8 cellular contexts compared by ENCODE assay signal in the genomic region with DNA sequence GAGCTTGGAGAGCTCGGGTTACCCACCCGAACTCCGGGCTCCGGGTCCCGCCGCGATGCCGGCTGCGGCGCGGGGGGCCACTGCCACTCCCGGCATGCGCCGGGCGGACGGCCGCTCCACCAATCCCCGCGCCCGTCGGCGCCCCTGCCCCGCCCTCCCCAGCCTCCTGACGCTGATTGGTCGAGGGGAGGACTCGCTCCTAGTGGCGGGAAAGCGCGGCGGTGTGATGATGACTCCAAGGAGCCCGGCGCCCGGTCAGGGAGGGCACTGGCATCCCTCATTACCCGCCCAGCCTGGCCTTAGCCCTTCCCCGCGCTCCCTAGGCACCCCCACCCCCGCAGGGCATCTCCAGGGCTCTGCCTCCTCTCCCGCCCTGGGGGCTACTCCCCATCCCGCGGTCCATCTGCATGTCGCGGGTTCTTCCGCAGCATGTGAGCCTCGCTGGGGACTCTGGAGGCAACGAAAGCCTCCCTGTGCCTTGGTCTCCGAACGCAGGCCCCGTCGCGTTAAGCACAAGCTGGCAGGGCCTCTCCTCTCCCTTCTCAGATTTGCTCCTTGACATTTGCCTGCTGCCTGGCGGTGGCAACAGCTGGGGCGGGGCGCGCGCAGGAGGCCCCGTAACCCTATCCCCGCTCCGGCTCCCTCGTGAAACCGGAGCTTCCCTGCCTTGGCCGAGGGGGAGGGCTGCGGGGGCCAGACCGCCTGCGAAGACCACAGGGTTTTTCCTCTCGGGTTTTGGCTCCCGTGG. TPM values are rescaled to one million over a fixed set of nuclear protein-coding genes. Genes with fewer than 3 reads are reported as not detected.
A peak's percentile ranks its signal among the peaks of the same experiment; 100 is the strongest.
DNase-seq lines count a peak whose midpoint lies in the region; ATAC-seq, FAIRE-seq and TF ChIP-seq lines count a peak whose summit lies in the region.

No MANE protein-coding gene starts in this region.

- no peak overlapping the region for H3K27ac Mint-ChIP-seq in WTC11

- no peaks in the 10 kb centered on the region for H3K9me3 Mint-ChIP-seq in WTC11

- peaks cover 28% of the 10 kb centered on the region for H3K27me3 Mint-ChIP-seq in WTC11 (ENCODE audit: low read depth)

- peak overlapping the region in 4 of 8 donors; percentile 34 to 61 (median 53) for H3K27ac ChIP-seq in spleen

- H3K4me3 Mint-ChIP-seq in WTC11, result peak overlapping the region; percentile 84

- TF ChIP-seq CTCF in AG04449 (IDR thresholded peaks at IDR 0.05; ENCODE audit: insufficient read depth, low read length, missing control alignments) (peak; percentile 6), WTC11 (IDR thresholded peaks at IDR 0.05) (no peak), bronchial epithelial cell (IDR thresholded peaks at IDR 0.05; ENCODE audit: insufficient read depth, low read length, severe bottlenecking) (no peak), spleen (IDR thresholded peaks at IDR 0.05 in 8 of 11, conservative IDR thresholded peaks at IDR 0.05 in 3 of 11) (peak in 8 of 11 experiments; percentile 32 to 71 (median 51))

- 1 to 2% (median 2%) methylated on average over 18 to 66 of the region's 66 CpGs for WGBS in spleen, 5 donors

- DNase-seq in AG04449 (ENCODE audit: low read depth, low spot score), result no peak
- peak; percentile 96 for DNase-seq in NCI-H2227 (lab: John Stamatoyannopoulos, UW; ENCODE audit: unreplicated experiment)
- DNase-seq in WTC11 (ENCODE audit: low spot score), result peak; percentile 93
- DNase-seq in bronchial epithelial cell (ENCODE audit: low read depth), result peak; percentile 65
- DNase-seq in islet precursor cell, result peak; percentile 91
- DNase-seq in spleen, result peak; percentile 94

- intact Hi-C loops in spleen (cut with DNase I; ENCODE audit: low total_unique reads), result no loop called here

- H3K4me3 ChIP-seq in AG04449 (ENCODE audit: low read depth, low read length), result peak overlapping the region; percentile 75
- peak overlapping the region; percentile 59 for H3K4me3 ChIP-seq in bronchial epithelial cell (ENCODE audit: low read depth, low read length)
- H3K4me3 ChIP-seq in spleen, result peak overlapping the region; percentile 62 to 87 (median 76)

- no peak for FAIRE-seq in bronchial epithelial cell (lab: Jason Lieb, UNC)

- no peaks in the 10 kb centered on the region for H3K36me3 Mint-ChIP-seq in WTC11

- ATAC-seq in GM18907 (IDR thresholded peaks at IDR 0.05; ENCODE audit: unreplicated experiment) (peak; percentile 72), HG03175 (IDR thresholded peaks at IDR 0.05; ENCODE audit: unreplicated experiment) (peak; percentile 76), WTC11 (peak; percentile 75)

- H3K27me3 ChIP-seq in bronchial epithelial cell (ENCODE audit: control insufficient read depth, insufficient read depth, low read length) (peaks cover 2% of the 10 kb centered on the region), spleen (replicated peaks in 1 of 7) (peaks cover 0 to 34% (median 0%) of the 10 kb centered on the region in 7 donors)

- TF ChIP-seq POLR2A in spleen (IDR thresholded peaks at IDR 0.05), result no peak

- H3K4me1 ChIP-seq in spleen, result peaks cover 6 to 27% (median 19%) of the 10 kb centered on the region in 6 donors

- POLR2A ChIA-PET in AG04449 (lab: Yijun Ruan, JAX) (interaction anchor here (2.3 kb wide), 1 partner anchor 17 kb away, joined by 8 read pairs; a partner anchor contains a TSS), WTC11 (lab: Charles Lee) (interaction anchor here (1.1 kb wide), 1 partner anchor 44 kb away, joined by 4 read pairs; no protein-coding TSS in a partner anchor)

- peaks cover 39% of the 10 kb centered on the region for H3K4me1 Mint-ChIP-seq in WTC11

- CTCF ChIA-PET in AG04449 (lab: Yijun Ruan, JAX) (interaction anchor here (0.9 to 2.8 kb wide), 6 partner anchors 8 to 65 kb away, joined by 3 to 15 read pairs (median 5); a partner anchor contains a TSS), WTC11 (lab: Charles Lee) (interaction anchor here (0.6 to 2.6 kb wide), 7 partner anchors 15 to 97 kb away, joined by 3 to 12 read pairs (median 6); no protein-coding TSS in a partner anchor)

- no peaks in the 10 kb centered on the region for H3K9me3 ChIP-seq in spleen

- H3K36me3 ChIP-seq in bronchial epithelial cell (ENCODE audit: control insufficient read depth, insufficient read depth, low read length) (no peaks in the 10 kb centered on the region), spleen (peaks cover 0 to 11% (median 0%) of the 10 kb centered on the region in 6 donors)

TF ChIP-seq in WTC11, 78 proteins besides CTCF, POLR2A, EP300 and RAD21 (continues in another document):
- peak; percentile 91 for TF ChIP-seq ESRRA (CRISPR knock-in tag; IDR thresholded peaks at IDR 0.05; ENCODE audit: borderline replicate concordance)
- no peak; the same call in 1 of the 2 replicates for TF ChIP-seq MYBL2 (CRISPR knock-in tag; IDR thresholded peaks at IDR 0.05)
- TF ChIP-seq, protein P1, sequence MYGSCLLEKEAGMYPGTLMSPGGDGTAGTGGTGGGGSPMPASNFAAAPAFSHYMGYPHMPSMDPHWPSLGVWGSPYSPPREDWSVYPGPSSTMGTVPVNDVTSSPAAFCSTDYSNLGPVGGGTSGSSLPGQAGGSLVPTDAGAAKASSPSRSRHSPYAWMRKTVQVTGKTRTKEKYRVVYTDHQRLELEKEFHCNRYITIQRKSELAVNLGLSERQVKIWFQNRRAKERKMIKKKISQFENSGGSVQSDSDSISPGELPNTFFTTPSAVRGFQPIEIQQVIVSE (CRISPR knock-in tag; IDR thresholded peaks at IDR 0.05; ENCODE audit: borderline replicate concordance), result no peak
- peak; percentile 63; the same call in 1 of the 2 replicates for TF ChIP-seq ZNF263 (CRISPR knock-in tag; IDR thresholded peaks at IDR 0.05; ENCODE audit: low read depth)
- no peak for TF ChIP-seq ZNF121 (CRISPR knock-in tag; IDR thresholded peaks at IDR 0.05)
- TF ChIP-seq, protein P2, sequence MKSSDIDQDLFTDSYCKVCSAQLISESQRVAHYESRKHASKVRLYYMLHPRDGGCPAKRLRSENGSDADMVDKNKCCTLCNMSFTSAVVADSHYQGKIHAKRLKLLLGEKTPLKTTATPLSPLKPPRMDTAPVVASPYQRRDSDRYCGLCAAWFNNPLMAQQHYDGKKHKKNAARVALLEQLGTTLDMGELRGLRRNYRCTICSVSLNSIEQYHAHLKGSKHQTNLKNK (CRISPR knock-in tag; IDR thresholded peaks at IDR 0.05), result no peak
- TF ChIP-seq, protein P3, sequence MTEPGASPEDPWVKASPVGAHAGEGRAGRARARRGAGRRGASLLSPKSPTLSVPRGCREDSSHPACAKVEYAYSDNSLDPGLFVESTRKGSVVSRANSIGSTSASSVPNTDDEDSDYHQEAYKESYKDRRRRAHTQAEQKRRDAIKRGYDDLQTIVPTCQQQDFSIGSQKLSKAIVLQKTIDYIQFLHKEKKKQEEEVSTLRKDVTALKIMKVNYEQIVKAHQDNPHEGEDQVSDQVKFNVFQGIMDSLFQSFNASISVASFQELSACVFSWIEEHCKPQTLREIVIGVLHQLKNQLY (CRISPR knock-in tag; IDR thresholded peaks at IDR 0.05), result peak; percentile 34; the same call in 1 of the 2 replicates
- TF ChIP-seq, protein P4, sequence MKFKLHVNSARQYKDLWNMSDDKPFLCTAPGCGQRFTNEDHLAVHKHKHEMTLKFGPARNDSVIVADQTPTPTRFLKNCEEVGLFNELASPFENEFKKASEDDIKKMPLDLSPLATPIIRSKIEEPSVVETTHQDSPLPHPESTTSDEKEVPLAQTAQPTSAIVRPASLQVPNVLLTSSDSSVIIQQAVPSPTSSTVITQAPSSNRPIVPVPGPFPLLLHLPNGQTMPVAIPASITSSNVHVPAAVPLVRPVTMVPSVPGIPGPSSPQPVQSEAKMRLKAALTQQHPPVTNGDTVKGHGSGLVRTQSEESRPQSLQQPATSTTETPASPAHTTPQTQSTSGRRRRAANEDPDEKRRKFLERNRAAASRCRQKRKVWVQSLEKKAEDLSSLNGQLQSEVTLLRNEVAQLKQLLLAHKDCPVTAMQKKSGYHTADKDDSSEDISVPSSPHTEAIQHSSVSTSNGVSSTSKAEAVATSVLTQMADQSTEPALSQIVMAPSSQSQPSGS (CRISPR knock-in tag; IDR thresholded peaks at IDR 0.05; ENCODE audit: borderline replicate concordance, low read depth), result no peak
- TF ChIP-seq, protein P5, sequence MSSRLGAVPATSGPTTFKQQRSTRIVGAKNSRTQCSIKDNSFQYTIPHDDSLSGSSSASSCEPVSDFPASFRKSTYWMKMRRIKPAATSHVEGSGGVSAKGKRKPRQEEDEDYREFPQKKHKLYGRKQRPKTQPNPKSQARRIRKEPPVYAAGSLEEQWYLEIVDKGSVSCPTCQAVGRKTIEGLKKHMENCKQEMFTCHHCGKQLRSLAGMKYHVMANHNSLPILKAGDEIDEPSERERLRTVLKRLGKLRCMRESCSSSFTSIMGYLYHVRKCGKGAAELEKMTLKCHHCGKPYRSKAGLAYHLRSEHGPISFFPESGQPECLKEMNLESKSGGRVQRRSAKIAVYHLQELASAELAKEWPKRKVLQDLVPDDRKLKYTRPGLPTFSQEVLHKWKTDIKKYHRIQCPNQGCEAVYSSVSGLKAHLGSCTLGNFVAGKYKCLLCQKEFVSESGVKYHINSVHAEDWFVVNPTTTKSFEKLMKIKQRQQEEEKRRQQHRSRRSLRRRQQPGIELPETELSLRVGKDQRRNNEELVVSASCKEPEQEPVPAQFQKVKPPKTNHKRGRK (CRISPR knock-in tag; IDR thresholded peaks at IDR 0.05; ENCODE audit: borderline replicate concordance), result no peak
- TF ChIP-seq ZNF219 (CRISPR knock-in tag; IDR thresholded peaks at IDR 0.05; ENCODE audit: borderline replicate concordance), result peak; percentile 91; the same call in 1 of the 2 replicates
- no peak for TF ChIP-seq ZNF671 (CRISPR knock-in tag; IDR thresholded peaks at IDR 0.05)
- no peak for TF ChIP-seq GTF2I (CRISPR knock-in tag; conservative IDR thresholded peaks at IDR 0.05)

RNA-seq across cellular contexts. Expression of a gene that starts 1.7 kb away (rescaled TPM):
- total RNA-seq in WTC11 (2021) (4.7 to 6.4 TPM (median 5.6 TPM) in 3 replicates), bronchial epithelial cell (under 0.01 and 0.13 TPM in 2 replicates), spleen (1 to 10 TPM in 2 of 7 donors, under 1 TPM in 3, not detected in 2; 0.26 to 1.5 (median 0.82) TPM)
- under 1 TPM; 0.33 to 0.46 (median 0.42) TPM for polyA plus RNA-seq in spleen

RNA-seq across cellular contexts. Expression of a gene that starts 16.4 kb away (rescaled TPM):
- 51.6 to 55.3 TPM (median 53.1 TPM) in 3 replicates for total RNA-seq in WTC11 (2021)
- 4.2 and 6.7 TPM in 2 replicates for total RNA-seq in bronchial epithelial cell
- 10 to 100 TPM; 25.9 to 70.7 (median 60.7) TPM for total RNA-seq in spleen
- 10 to 100 TPM; 28.1 to 60.8 (median 42.7) TPM for polyA plus RNA-seq in spleen

RNA-seq across cellular contexts. Expression of a gene that starts 33.9 kb away (rescaled TPM):
- total RNA-seq in WTC11 (2021), result 233 to 296 TPM (median 252 TPM) in 3 replicates
- 146 and 176 TPM in 2 replicates for total RNA-seq in bronchial epithelial cell
- total RNA-seq in spleen, result 100 to 1,000 TPM in 5 of 7 donors, 10 to 100 TPM in 2; 76.3 to 136 (median 103) TPM
- 100 to 1,000 TPM; 182 to 194 (median 190) TPM for polyA plus RNA-seq in spleen

RNA-seq across cellular contexts. Expression of a gene that starts 45.0 kb away (rescaled TPM):
- total RNA-seq in WTC11 (2021) (16.5 to 24.0 TPM (median 22.6 TPM) in 3 replicates), bronchial epithelial cell (20.3 and 30.0 TPM in 2 replicates), spleen (10 to 100 TPM; 43.1 to 82.5 (median 51.0) TPM)
- 10 to 100 TPM; 40.8 to 90.0 (median 64.5) TPM for polyA plus RNA-seq in spleen

RNA-seq across cellular contexts. Expression of a gene that starts 51.8 kb away (rescaled TPM):
- total RNA-seq in WTC11 (2021), result 0.90 to 2.5 TPM (median 2.5 TPM) in 3 replicates
- not detected in 2 replicates for total RNA-seq in bronchial epithelial cell
- 100 to 1,000 TPM in 3 of 7 donors, 10 to 100 TPM in 4; 77.0 to 120 (median 98.0) TPM for total RNA-seq in spleen
- polyA plus RNA-seq in spleen, result 100 to 1,000 TPM; 202 to 312 (median 278) TPM

Comparison
In these comparisons a context has a peak if more than half of its experiments do, and no peak if none do; other contexts are left out.
1. CTCF ChIP-seq: peak in AG04449 (single experiment) and spleen (8 of 11); none in WTC11 (single experiment) and bronchial epithelial cell (single experiment).
2. Peak in every context shown above with its lines, with median percentiles within 50 percentile points of each other: H3K4me3 ChIP-seq and ATAC-seq.